17 cellular contexts compared by ENCODE assay signal in genomic region chr5:79240561-79240960, GRCh38. TPM values are rescaled to one million over a fixed set of nuclear protein-coding genes. Genes with fewer than 3 reads are reported as not detected.
DNase-seq lines count a peak whose midpoint lies in the region; ATAC-seq, FAIRE-seq and TF ChIP-seq lines count a peak whose summit lies in the region.
"Had no signal": no experiment of that assay in that cellular context is flagged by ENCODE, and none has a peak within 500 bp of the region (broad histone marks: within the 10 kb centered on the region; RNA-seq: fewer than 3 reads in every experiment).

No MANE protein-coding gene starts in this region.

- no peaks in the 10 kb centered on the region for H3K4me1 ChIP-seq in mammary epithelial cell (ENCODE audit: insufficient read depth, low read length)
- 0 out of 2 replicates have a peak, but pooled peaks cover 2% of the 10 kb centered on the region for H3K4me1 ChIP-seq in MM.1S (ENCODE audit: low read length)
- peaks cover 0 to 5% (median 1%) of the 10 kb centered on the region in 4 experiments; a peak in 1 of 7 replicates for H3K4me1 ChIP-seq in H1 (replicated peaks in 1 of 4; ENCODE audit: control insufficient read depth in 3 of 4, insufficient read depth in 4 of 4, low read length in 3 of 4)
- H3K4me1 ChIP-seq in ascending aorta, result peaks cover 5 to 10% of the 10 kb centered on the region in 2 donors

- H3K27ac Mint-ChIP-seq in MCF 10A (ENCODE audit: low read depth, unreplicated experiment) (no peak overlapping the region), type B pancreatic cell (peak overlapping the region; percentile 25)
- H3K27ac Mint-ChIP-seq: nephron progenitor cell had no signal

- POLR2A ChIA-PET in MCF 10A (lab: Yijun Ruan, JAX), result interaction anchor here (0.8 to 1.2 kb wide), 2 partner anchors 13 to 274 kb away, joined by 3 to 4 read pairs; partner anchors contain the start of gene HOMER1
- POLR2A ChIA-PET in H1 (lab: Charles Lee; ENCODE audit: partially characterized antibody), result interaction anchor here (0.6 kb wide), 1 partner anchor 292 kb away, joined by 3 read pairs; no protein-coding TSS in a partner anchor

- H3K9me3 ChIP-seq in mammary epithelial cell (replicated peaks; ENCODE audit: insufficient read depth, low read length) (no peaks in the 10 kb centered on the region), MM.1S (replicated peaks; ENCODE audit: insufficient read depth, low read length) (no peaks in the 10 kb centered on the region), H1 (ENCODE audit: insufficient read depth in 2 of 2, low read depth in 1 of 2, low read length in 1 of 2) (no peaks in the 10 kb centered on the region), ascending aorta (no peaks in the 10 kb centered on the region)
- H3K9me3 ChIP-seq: right atrium auricular region had no signal

- no peak overlapping the region for H2BK12ac ChIP-seq in H1 (ENCODE audit: low read depth, low read length)

- no peak for DNase-seq in MCF 10A (ENCODE audit: unreplicated experiment)
- DNase-seq in mammary epithelial cell, result no peak
- no peak for DNase-seq in MM.1S
- DNase-seq in H1 (ENCODE audit: low read depth in 1 of 2, low spot score in 2 of 2), result no peak
- no peak for DNase-seq in type B pancreatic cell (ENCODE audit: extremely low spot score, unreplicated experiment)
- DNase-seq in ascending aorta (ENCODE audit: low spot score in 2 of 2), result no peak
- no peak for DNase-seq in left colon
- DNase-seq: activated CD8-positive, alpha-beta memory T cell treated with anti-CD3 and anti-CD28 coated beads, Interleukin-2, amount 50 U/mL, for 4 hours; amniotic stem cell; DMS79 treated with DMSO at 0.1 percent for 48 hours; NCI-H1930; NCI-H524 treated with DMSO at 0.1 percent for 48 hours; nephron progenitor cell had no signal

- peaks cover 65% of the 10 kb centered on the region for H3K79me2 ChIP-seq in mammary epithelial cell (ENCODE audit: insufficient read depth, low read length)
- H3K79me2 ChIP-seq in MM.1S (ENCODE audit: low read length), result peaks cover 88% of the 10 kb centered on the region
- peaks cover 0 to 88% of the 10 kb centered on the region in 2 experiments; a peak in 3 of 4 replicates for H3K79me2 ChIP-seq in H1 (ENCODE audit: control insufficient read depth in 1 of 2, insufficient read depth in 2 of 2, low read length in 2 of 2)

- no peak overlapping the region for H3K23ac ChIP-seq in H1 (ENCODE audit: insufficient read length)

- BruUV-seq in MCF 10A (replicated peaks; lab: Mats Ljungman, UMichigan) (no TSS peak), mammary epithelial cell (replicated peaks; lab: Mats Ljungman, UMichigan) (no TSS peak)

- no peaks in the 10 kb centered on the region for H3K9me3 Mint-ChIP-seq in MCF 10A (ENCODE audit: unreplicated experiment)
- no peaks in the 10 kb centered on the region for H3K9me3 Mint-ChIP-seq in type B pancreatic cell
- H3K9me3 Mint-ChIP-seq: nephron progenitor cell had no signal

- peak overlapping the region; percentile 66 for H3K4me3 Mint-ChIP-seq in MCF 10A (ENCODE audit: unreplicated experiment)
- peak overlapping the region; percentile 63 for H3K4me3 Mint-ChIP-seq in type B pancreatic cell

- H3K27me3 Mint-ChIP-seq in MCF 10A (ENCODE audit: insufficient read depth, unreplicated experiment), result no peaks in the 10 kb centered on the region
- H3K27me3 Mint-ChIP-seq in type B pancreatic cell, result no peaks in the 10 kb centered on the region

- H3F3A ChIP-seq in MM.1S (ENCODE audit: insufficient read depth, low read length), result peaks cover 20% of the 10 kb centered on the region

- H3K27ac ChIP-seq in mammary epithelial cell (ENCODE audit: insufficient read depth, low read depth, low read length) (no peak overlapping the region), MM.1S (ENCODE audit: low read length) (no peak overlapping the region), H1 (ENCODE audit: low read depth, low read length) (no peak overlapping the region), ascending aorta (no peak overlapping the region)
- H3K27ac ChIP-seq: right atrium auricular region had no signal

- FAIRE-seq in H1 (lab: Jason Lieb, UNC), result peak; percentile 50
- FAIRE-seq: frontal cortex had no signal

- H3K18ac ChIP-seq in H1 (ENCODE audit: extremely low read depth, low read length), result no peak overlapping the region

- H4K91ac ChIP-seq in H1 (replicated peaks; ENCODE audit: insufficient read length, low read length), result no peak overlapping the region

- no peak for TF ChIP-seq CTCF in MCF 10A (IDR thresholded peaks at IDR 0.05; ENCODE audit: unreplicated experiment)
- TF ChIP-seq CTCF in mammary epithelial cell (conservative IDR thresholded peaks at IDR 0.05 in 1 of 2, IDR thresholded peaks at IDR 0.05 in 1 of 2; ENCODE audit: extremely low read depth in 1 of 2, insufficient read depth in 1 of 2, low read depth in 1 of 2, low read length in 2 of 2), result no peak
- TF ChIP-seq CTCF in MM.1S (IDR thresholded peaks at IDR 0.05; ENCODE audit: low read length), result no peak
- no peak for TF ChIP-seq CTCF in H1 (IDR thresholded peaks at IDR 0.05; ENCODE audit: control extremely low read depth in 1 of 3, insufficient read depth in 1 of 3, low read depth in 1 of 3, low read length in 3 of 3)
- no peak for TF ChIP-seq CTCF in type B pancreatic cell (conservative IDR thresholded peaks at IDR 0.05)
- TF ChIP-seq CTCF in ascending aorta (IDR thresholded peaks at IDR 0.05), result no peak

- H2AFZ ChIP-seq in mammary epithelial cell (ENCODE audit: low read depth, low read length), result no peak overlapping the region
- H2AFZ ChIP-seq in MM.1S (ENCODE audit: low read length), result no peak overlapping the region
- H2AFZ ChIP-seq in H1 (ENCODE audit: low read length), result no peak overlapping the region

- no peak overlapping the region for H2BK15ac ChIP-seq in H1 (ENCODE audit: low read length)

- no peak overlapping the region for H3K14ac ChIP-seq in H1 (ENCODE audit: insufficient read length)

- no peak overlapping the region for H3K56ac ChIP-seq in H1 (replicated peaks; ENCODE audit: insufficient read length, low read depth, low read length)

- TF ChIP-seq EP300 in H1 (IDR thresholded peaks at IDR 0.05; ENCODE audit: borderline replicate concordance in 1 of 2, low read depth in 2 of 2, low read length in 2 of 2), result no peak

- no peak overlapping the region for H2AK5ac ChIP-seq in H1 (ENCODE audit: low read depth, low read length)

- H4K8ac ChIP-seq in H1 (ENCODE audit: extremely low read depth, insufficient read depth, low read length), result no peak overlapping the region

- no peak overlapping the region for H2BK5ac ChIP-seq in H1 (ENCODE audit: low read depth, low read length)

- no peak for TF ChIP-seq POLR2A in H1 (IDR thresholded peaks at IDR 0.05; ENCODE audit: control extremely low read depth in 1 of 2, low read depth in 2 of 2, low read length in 2 of 2)

- TF ChIP-seq RAD21 in H1 (IDR thresholded peaks at IDR 0.05 in 1 of 2, conservative IDR thresholded peaks at IDR 0.05 in 1 of 2; ENCODE audit: low read depth in 2 of 2, low read length in 2 of 2), result no peak

- H3K79me1 ChIP-seq in H1 (ENCODE audit: low read depth, low read length), result 0 out of 2 replicates have a peak, but pooled peaks cover 4% of the 10 kb centered on the region

- WGBS in mammary epithelial cell (ENCODE audit: low coverage, missing lambda C conversion rate), result 100% methylated on average over 2 of the region's 2 CpGs
- WGBS in H1 (ENCODE audit: extremely low coverage in 1 of 2, insufficient coverage in 1 of 2, insufficient read length in 1 of 2, insufficient replicate concordance in 2 of 2, low coverage in 1 of 2, low lambda C conversion rate in 2 of 2, missing lambda C conversion rate in 1 of 2), 2 experiments, result 84% methylated on average over 2 of the region's 2 CpGs; no CpG with 5 or more reads in 1 of the 2 experiments

- CTCF ChIA-PET in MCF 10A (lab: Yijun Ruan, JAX), result interaction anchor here (1.6 to 1.7 kb wide), 2 partner anchors 107 to 224 kb away, joined by 5 to 7 read pairs; no protein-coding TSS in a partner anchor
- CTCF ChIA-PET in mammary epithelial cell (lab: Charles Lee; ENCODE audit: low non-redundant PET), result no interaction called here
- CTCF ChIA-PET in H1 (lab: Charles Lee; ENCODE audit: partially characterized antibody), result interaction anchor here (0.8 to 1.3 kb wide), 2 partner anchors 9 to 18 kb away, joined by 3 read pairs; no protein-coding TSS in a partner anchor

- H3K23me2 ChIP-seq in H1 (ENCODE audit: low read depth, low read length), result peaks cover 13% of the 10 kb centered on the region

- H3K4me3 ChIP-seq in mammary epithelial cell (replicated peaks in 1 of 3; ENCODE audit: insufficient read depth in 1 of 3, low read depth in 2 of 3, low read length in 3 of 3) (no peak overlapping the region), MM.1S (ENCODE audit: low read length) (no peak overlapping the region), H1 (ENCODE audit: extremely low read depth in 1 of 4, insufficient read depth in 2 of 4, low read depth in 3 of 4, low read length in 4 of 4) (no peak overlapping the region), ascending aorta (peak overlapping the region in 1 of 2 donors; percentile 91)
- H3K4me3 ChIP-seq: lung, right atrium auricular region had no signal

- dilution Hi-C loops in mammary epithelial cell (cut with HindIII; ENCODE audit: low sequenced_read_pairs), result no loop called here

- H3K36me3 Mint-ChIP-seq in MCF 10A (ENCODE audit: insufficient read depth, unreplicated experiment) (peaks cover 13% of the 10 kb centered on the region), type B pancreatic cell (peaks cover 8% of the 10 kb centered on the region)

- ATAC-seq in left colon (no peak), HG03520 (IDR thresholded peaks at IDR 0.05; ENCODE audit: unreplicated experiment) (no peak)

- H2BK120ac ChIP-seq in H1 (replicated peaks; ENCODE audit: low read depth, low read length), result no peak overlapping the region

- no peak overlapping the region for H2BK20ac ChIP-seq in H1 (ENCODE audit: low read length)

- H3K27me3 ChIP-seq in mammary epithelial cell (ENCODE audit: insufficient read depth, low read length) (no peaks in the 10 kb centered on the region), MM.1S (replicated peaks; ENCODE audit: insufficient read depth, low read length) (no peaks in the 10 kb centered on the region), H1 (replicated peaks in 1 of 4; ENCODE audit: control insufficient read depth in 3 of 4, extremely low read depth in 1 of 4, insufficient read depth in 3 of 4, low read length in 3 of 4) (no peaks in the 10 kb centered on the region), ascending aorta (no peaks in the 10 kb centered on the region)
- H3K27me3 ChIP-seq: right atrium auricular region had no signal

- H3K4ac ChIP-seq in H1 (replicated peaks; ENCODE audit: insufficient read length, low read depth, low read length), result no peak overlapping the region

- no peaks in the 10 kb centered on the region for H4K20me1 ChIP-seq in mammary epithelial cell (ENCODE audit: insufficient read depth, low read length)
- H4K20me1 ChIP-seq in MM.1S (ENCODE audit: insufficient read depth, low read length), result no peaks in the 10 kb centered on the region
- no peaks in the 10 kb centered on the region for H4K20me1 ChIP-seq in H1 (replicated peaks in 1 of 2; ENCODE audit: control insufficient read depth in 1 of 2, insufficient read depth in 2 of 2, low read length in 2 of 2)

- no peaks in the 10 kb centered on the region for H3K36me3 ChIP-seq in mammary epithelial cell (ENCODE audit: insufficient read depth, low read length)
- H3K36me3 ChIP-seq in MM.1S (replicated peaks; ENCODE audit: insufficient read depth, low read length), result no peaks in the 10 kb centered on the region
- H3K36me3 ChIP-seq in H1 (ENCODE audit: control insufficient read depth in 2 of 4, insufficient read depth in 4 of 4, low read length in 3 of 4), result no peaks in the 10 kb centered on the region
- no peaks in the 10 kb centered on the region for H3K36me3 ChIP-seq in ascending aorta
- H3K36me3 ChIP-seq: right atrium auricular region had no signal

- intact Hi-C loops in MCF 10A (cut with micrococcal nuclease) (no loop called here), mammary epithelial cell (cut with micrococcal nuclease) (no loop called here), ascending aorta (cut with DNase I) (no loop called here), left colon (cut with DNase I, micrococcal nuclease) (no loop called here)

- H4K5ac ChIP-seq in H1 (ENCODE audit: insufficient read length, low read depth, low read length), result no peak overlapping the region

- in situ Hi-C loops in mammary epithelial cell (cut with MboI; ENCODE audit: low sequenced_read_pairs in 2 of 2), result no loop called here

- H3K9ac ChIP-seq in mammary epithelial cell (ENCODE audit: insufficient read depth, low read length) (no peak overlapping the region), MM.1S (ENCODE audit: low read length) (no peak overlapping the region), H1 (replicated peaks in 1 of 4; ENCODE audit: extremely low read depth in 1 of 4, low read depth in 3 of 4, low read length in 3 of 4) (no peak overlapping the region)

- H3K4me2 ChIP-seq in mammary epithelial cell (ENCODE audit: insufficient read depth, low read depth, low read length) (no peak overlapping the region), MM.1S (ENCODE audit: low read depth, low read length) (0 out of 2 replicates have a peak overlapping the region, but pooled peaks have one; percentile 6), H1 (ENCODE audit: insufficient read depth in 1 of 2, low read depth in 2 of 2, low read length in 2 of 2) (no peak overlapping the region)

- H3K9me2 ChIP-seq in MM.1S (replicated peaks; ENCODE audit: insufficient read depth, low read length), result no peaks in the 10 kb centered on the region

- H3K4me1 Mint-ChIP-seq in MCF 10A (ENCODE audit: insufficient read depth, unreplicated experiment), result peaks cover 31% of the 10 kb centered on the region
- H3K4me1 Mint-ChIP-seq in type B pancreatic cell (ENCODE audit: unreplicated experiment), result peaks cover 26% of the 10 kb centered on the region

RNA-seq across cellular contexts. Expression of gene JMY, which starts 4.6 kb away (rescaled TPM):
- total RNA-seq in MCF 10A (2022) (16.8 and 19.3 TPM in 2 replicates), mammary epithelial cell (10 to 100 TPM in 1 of 2 donors, 1 to 10 TPM in 1; 7.5 to 16.8 TPM), type B pancreatic cell (ENCODE audit: low replicate concordance) (11.6 and 13.0 TPM in 2 replicates), ascending aorta (5.2 TPM), left colon (1 to 10 TPM; 4.5 to 9.2 TPM)
- polyA plus RNA-seq in mammary epithelial cell (1.5 TPM), H1 (2011; rRNA removed) (1.7 and 2.8 TPM in 2 replicates)
- polyA minus RNA-seq in mammary epithelial cell, result 3.2 TPM
- total RNA-seq in H1 (2021; fragmentation: NEBNext Ultra II Directional; extraction: Animal tissue kit (Norgen Biotek cat#: 25700)), result 13.9 and 14.0 TPM in 2 replicates
- 3.0 TPM for polyA plus RNA-seq in H1 (2011; cell fraction: cytosol; rRNA removed)
- 2.6 TPM for polyA plus RNA-seq in H1 (2011; cell fraction: nucleus; rRNA removed)
- 3.7 to 6.4 TPM (median 3.9 TPM) in 4 replicates for polyA plus RNA-seq in H1 (2012, experiment 1 of 2)
- polyA plus RNA-seq in H1 (2012, experiment 2 of 2), result 0.30 TPM
- 4.8 TPM for polyA plus RNA-seq in H1 (2013, experiment 1 of 2)
- polyA plus RNA-seq in H1 (2013, experiment 2 of 2), result 4.3 TPM
- 6.9 and 8.2 TPM in 2 replicates for polyA minus RNA-seq in H1 (2011; rRNA and poly(A)+ RNA removed)
- 8.6 TPM for polyA minus RNA-seq in H1 (2011; cell fraction: cytosol; rRNA and poly(A)+ RNA removed)
- polyA minus RNA-seq in H1 (2011; cell fraction: nucleus; rRNA and poly(A)+ RNA removed), result 14.1 TPM
